In genomic region chr1:15848929-15849774, GRCh38 we compare ENCODE assay signal across 1 cellular context.
A peak's percentile ranks its signal among the peaks of the same experiment; 100 is the strongest.
TF ChIP-seq lines count a peak whose summit lies in the region.

No MANE protein-coding gene starts in this region.

TF ChIP-seq in K562, 482 proteins besides CTCF, POLR2A, EP300 and RAD21 (continued from another document and continues in another):
- TF ChIP-seq, protein P1, sequence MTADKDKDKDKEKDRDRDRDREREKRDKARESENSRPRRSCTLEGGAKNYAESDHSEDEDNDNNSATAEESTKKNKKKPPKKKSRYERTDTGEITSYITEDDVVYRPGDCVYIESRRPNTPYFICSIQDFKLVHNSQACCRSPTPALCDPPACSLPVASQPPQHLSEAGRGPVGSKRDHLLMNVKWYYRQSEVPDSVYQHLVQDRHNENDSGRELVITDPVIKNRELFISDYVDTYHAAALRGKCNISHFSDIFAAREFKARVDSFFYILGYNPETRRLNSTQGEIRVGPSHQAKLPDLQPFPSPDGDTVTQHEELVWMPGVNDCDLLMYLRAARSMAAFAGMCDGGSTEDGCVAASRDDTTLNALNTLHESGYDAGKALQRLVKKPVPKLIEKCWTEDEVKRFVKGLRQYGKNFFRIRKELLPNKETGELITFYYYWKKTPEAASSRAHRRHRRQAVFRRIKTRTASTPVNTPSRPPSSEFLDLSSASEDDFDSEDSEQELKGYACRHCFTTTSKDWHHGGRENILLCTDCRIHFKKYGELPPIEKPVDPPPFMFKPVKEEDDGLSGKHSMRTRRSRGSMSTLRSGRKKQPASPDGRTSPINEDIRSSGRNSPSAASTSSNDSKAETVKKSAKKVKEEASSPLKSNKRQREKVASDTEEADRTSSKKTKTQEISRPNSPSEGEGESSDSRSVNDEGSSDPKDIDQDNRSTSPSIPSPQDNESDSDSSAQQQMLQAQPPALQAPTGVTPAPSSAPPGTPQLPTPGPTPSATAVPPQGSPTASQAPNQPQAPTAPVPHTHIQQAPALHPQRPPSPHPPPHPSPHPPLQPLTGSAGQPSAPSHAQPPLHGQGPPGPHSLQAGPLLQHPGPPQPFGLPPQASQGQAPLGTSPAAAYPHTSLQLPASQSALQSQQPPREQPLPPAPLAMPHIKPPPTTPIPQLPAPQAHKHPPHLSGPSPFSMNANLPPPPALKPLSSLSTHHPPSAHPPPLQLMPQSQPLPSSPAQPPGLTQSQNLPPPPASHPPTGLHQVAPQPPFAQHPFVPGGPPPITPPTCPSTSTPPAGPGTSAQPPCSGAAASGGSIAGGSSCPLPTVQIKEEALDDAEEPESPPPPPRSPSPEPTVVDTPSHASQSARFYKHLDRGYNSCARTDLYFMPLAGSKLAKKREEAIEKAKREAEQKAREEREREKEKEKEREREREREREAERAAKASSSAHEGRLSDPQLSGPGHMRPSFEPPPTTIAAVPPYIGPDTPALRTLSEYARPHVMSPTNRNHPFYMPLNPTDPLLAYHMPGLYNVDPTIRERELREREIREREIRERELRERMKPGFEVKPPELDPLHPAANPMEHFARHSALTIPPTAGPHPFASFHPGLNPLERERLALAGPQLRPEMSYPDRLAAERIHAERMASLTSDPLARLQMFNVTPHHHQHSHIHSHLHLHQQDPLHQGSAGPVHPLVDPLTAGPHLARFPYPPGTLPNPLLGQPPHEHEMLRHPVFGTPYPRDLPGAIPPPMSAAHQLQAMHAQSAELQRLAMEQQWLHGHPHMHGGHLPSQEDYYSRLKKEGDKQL (CRISPR knock-in tag; IDR thresholded peaks at IDR 0.05; ENCODE audit: borderline replicate concordance): no peak
- TF ChIP-seq, protein P2, sequence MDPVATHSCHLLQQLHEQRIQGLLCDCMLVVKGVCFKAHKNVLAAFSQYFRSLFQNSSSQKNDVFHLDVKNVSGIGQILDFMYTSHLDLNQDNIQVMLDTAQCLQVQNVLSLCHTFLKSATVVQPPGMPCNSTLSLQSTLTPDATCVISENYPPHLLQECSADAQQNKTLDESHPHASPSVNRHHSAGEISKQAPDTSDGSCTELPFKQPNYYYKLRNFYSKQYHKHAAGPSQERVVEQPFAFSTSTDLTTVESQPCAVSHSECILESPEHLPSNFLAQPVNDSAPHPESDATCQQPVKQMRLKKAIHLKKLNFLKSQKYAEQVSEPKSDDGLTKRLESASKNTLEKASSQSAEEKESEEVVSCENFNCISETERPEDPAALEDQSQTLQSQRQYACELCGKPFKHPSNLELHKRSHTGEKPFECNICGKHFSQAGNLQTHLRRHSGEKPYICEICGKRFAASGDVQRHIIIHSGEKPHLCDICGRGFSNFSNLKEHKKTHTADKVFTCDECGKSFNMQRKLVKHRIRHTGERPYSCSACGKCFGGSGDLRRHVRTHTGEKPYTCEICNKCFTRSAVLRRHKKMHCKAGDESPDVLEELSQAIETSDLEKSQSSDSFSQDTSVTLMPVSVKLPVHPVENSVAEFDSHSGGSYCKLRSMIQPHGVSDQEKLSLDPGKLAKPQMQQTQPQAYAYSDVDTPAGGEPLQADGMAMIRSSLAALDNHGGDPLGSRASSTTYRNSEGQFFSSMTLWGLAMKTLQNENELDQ (CRISPR knock-in tag; IDR thresholded peaks at IDR 0.05; ENCODE audit: borderline replicate concordance): peak; percentile 83; the same call in 1 of the 2 replicates
- TF ChIP-seq SMAD3 (CRISPR knock-in tag; conservative IDR thresholded peaks at IDR 0.05) (no peak), HDAC6 (IDR thresholded peaks at IDR 0.05; ENCODE audit: low read depth, low read length) (no peak), ZFX (CRISPR knock-in tag; IDR thresholded peaks at IDR 0.05) (peak; percentile 45; the same call in 1 of the 2 replicates), MEF2A (IDR thresholded peaks at IDR 0.05; ENCODE audit: control insufficient read depth, low read depth, low read length) (no peak), SMAD1 (IDR thresholded peaks at IDR 0.05; ENCODE audit: low read depth, low read length, partially characterized antibody) (no peak), UBTF (IDR thresholded peaks at IDR 0.05; ENCODE audit: borderline replicate concordance in 1 of 2, low read depth in 2 of 2, low read length in 2 of 2) (no peak; a peak in 1 of 4 replicates), ZNF140 (CRISPR knock-in tag; IDR thresholded peaks at IDR 0.05) (0 out of 2 replicates have a peak, but pooled peaks have one; percentile 4), STAT6 (CRISPR knock-in tag; IDR thresholded peaks at IDR 0.05) (no peak), ZNF3 (CRISPR knock-in tag; IDR thresholded peaks at IDR 0.05) (no peak), SP2 (IDR thresholded peaks at IDR 0.05; ENCODE audit: extremely low read depth, low read depth, low read length, poor library complexity, severe bottlenecking) (no peak), NFYB (IDR thresholded peaks at IDR 0.05; ENCODE audit: extremely low read depth, insufficient read length) (no peak), FOXK1 (CRISPR knock-in tag; IDR thresholded peaks at IDR 0.05; ENCODE audit: borderline replicate concordance) (peak; percentile 66; the same call in 1 of the 2 replicates), POLR2AphosphoS5 (IDR thresholded peaks at IDR 0.05; ENCODE audit: control insufficient read depth, insufficient read depth, low read depth, low read length) (peak; percentile 87), CBX1 (IDR thresholded peaks at IDR 0.05; ENCODE audit: low read depth) (no peak), ILK (tag; IDR thresholded peaks at IDR 0.05; ENCODE audit: borderline replicate concordance, low read depth) (no peak), TCF3 (CRISPR knock-in tag; IDR thresholded peaks at IDR 0.05) (0 out of 2 replicates have a peak, but pooled peaks have one; percentile 21), FIP1L1 (IDR thresholded peaks at IDR 0.05; ENCODE audit: low read depth, low read length, poor library complexity, severe bottlenecking) (no peak), ZNF311 (CRISPR knock-in tag; IDR thresholded peaks at IDR 0.05) (no peak), SREBF2 (CRISPR knock-in tag; IDR thresholded peaks at IDR 0.05) (no peak), PCBP2 (IDR thresholded peaks at IDR 0.05; ENCODE audit: low read depth, low read length, poor library complexity, severe bottlenecking) (no peak), RBFOX2 (IDR thresholded peaks at IDR 0.05; ENCODE audit: low read depth, low read length) (peak; percentile 90), MTA2 (IDR thresholded peaks at IDR 0.05; ENCODE audit: low read depth) (no peak), ZNF764 (CRISPR knock-in tag; IDR thresholded peaks at IDR 0.05; ENCODE audit: low read depth) (no peak), BACH1 (tag; IDR thresholded peaks at IDR 0.05) (no peak; the same call in 1 of the 2 replicates), JUND (IDR thresholded peaks at IDR 0.05; ENCODE audit: borderline replicate concordance, low read depth, low read length) (peak; percentile 74), JUND (tag; IDR thresholded peaks at IDR 0.05; ENCODE audit: borderline replicate concordance, low read depth, low read length) (peak; percentile 54; the same call in 1 of the 3 replicates), ZNF398 (CRISPR knock-in tag; IDR thresholded peaks at IDR 0.05) (no peak), ZNF551 (CRISPR knock-in tag; IDR thresholded peaks at IDR 0.05) (no peak), ZNF395 (CRISPR knock-in tag; IDR thresholded peaks at IDR 0.05) (peak; percentile 77), HNRNPL (IDR thresholded peaks at IDR 0.05; ENCODE audit: low read depth, low read length) (no peak), ZFP36 (IDR thresholded peaks at IDR 0.05; ENCODE audit: low read depth, low read length, partially characterized antibody) (no peak), TBP (optimal IDR thresholded peaks at IDR 0.05; ENCODE audit: low read depth, low read length) (peak; percentile 89), ZNF124 (CRISPR knock-in tag; IDR thresholded peaks at IDR 0.05) (no peak), SMAD2 (IDR thresholded peaks at IDR 0.05; ENCODE audit: low read depth, low read length) (no peak), ZBTB8A (IDR thresholded peaks at IDR 0.05; ENCODE audit: partially characterized antibody) (no peak), ZNF785 (CRISPR knock-in tag; IDR thresholded peaks at IDR 0.05) (no peak)
- TF ChIP-seq, protein P3, sequence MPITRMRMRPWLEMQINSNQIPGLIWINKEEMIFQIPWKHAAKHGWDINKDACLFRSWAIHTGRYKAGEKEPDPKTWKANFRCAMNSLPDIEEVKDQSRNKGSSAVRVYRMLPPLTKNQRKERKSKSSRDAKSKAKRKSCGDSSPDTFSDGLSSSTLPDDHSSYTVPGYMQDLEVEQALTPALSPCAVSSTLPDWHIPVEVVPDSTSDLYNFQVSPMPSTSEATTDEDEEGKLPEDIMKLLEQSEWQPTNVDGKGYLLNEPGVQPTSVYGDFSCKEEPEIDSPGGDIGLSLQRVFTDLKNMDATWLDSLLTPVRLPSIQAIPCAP (CRISPR knock-in tag; IDR thresholded peaks at IDR 0.05; ENCODE audit: borderline replicate concordance): peak; percentile 34; the same call in 1 of the 2 replicates
- TF ChIP-seq, protein P4, sequence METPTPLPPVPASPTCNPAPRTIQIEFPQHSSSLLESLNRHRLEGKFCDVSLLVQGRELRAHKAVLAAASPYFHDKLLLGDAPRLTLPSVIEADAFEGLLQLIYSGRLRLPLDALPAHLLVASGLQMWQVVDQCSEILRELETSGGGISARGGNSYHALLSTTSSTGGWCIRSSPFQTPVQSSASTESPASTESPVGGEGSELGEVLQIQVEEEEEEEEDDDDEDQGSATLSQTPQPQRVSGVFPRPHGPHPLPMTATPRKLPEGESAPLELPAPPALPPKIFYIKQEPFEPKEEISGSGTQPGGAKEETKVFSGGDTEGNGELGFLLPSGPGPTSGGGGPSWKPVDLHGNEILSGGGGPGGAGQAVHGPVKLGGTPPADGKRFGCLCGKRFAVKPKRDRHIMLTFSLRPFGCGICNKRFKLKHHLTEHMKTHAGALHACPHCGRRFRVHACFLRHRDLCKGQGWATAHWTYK (CRISPR knock-in tag; IDR thresholded peaks at IDR 0.05): peak; percentile 50; the same call in 1 of the 2 replicates
- TF ChIP-seq, protein P5, sequence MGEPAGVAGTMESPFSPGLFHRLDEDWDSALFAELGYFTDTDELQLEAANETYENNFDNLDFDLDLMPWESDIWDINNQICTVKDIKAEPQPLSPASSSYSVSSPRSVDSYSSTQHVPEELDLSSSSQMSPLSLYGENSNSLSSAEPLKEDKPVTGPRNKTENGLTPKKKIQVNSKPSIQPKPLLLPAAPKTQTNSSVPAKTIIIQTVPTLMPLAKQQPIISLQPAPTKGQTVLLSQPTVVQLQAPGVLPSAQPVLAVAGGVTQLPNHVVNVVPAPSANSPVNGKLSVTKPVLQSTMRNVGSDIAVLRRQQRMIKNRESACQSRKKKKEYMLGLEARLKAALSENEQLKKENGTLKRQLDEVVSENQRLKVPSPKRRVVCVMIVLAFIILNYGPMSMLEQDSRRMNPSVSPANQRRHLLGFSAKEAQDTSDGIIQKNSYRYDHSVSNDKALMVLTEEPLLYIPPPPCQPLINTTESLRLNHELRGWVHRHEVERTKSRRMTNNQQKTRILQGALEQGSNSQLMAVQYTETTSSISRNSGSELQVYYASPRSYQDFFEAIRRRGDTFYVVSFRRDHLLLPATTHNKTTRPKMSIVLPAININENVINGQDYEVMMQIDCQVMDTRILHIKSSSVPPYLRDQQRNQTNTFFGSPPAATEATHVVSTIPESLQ (CRISPR knock-in tag; IDR thresholded peaks at IDR 0.05): peak; percentile 21; the same call in 1 of the 2 replicates
